Comparison of ENCODE assay signal across 10 cellular contexts in genomic region chr1:81681570-81681969, GRCh38.
DNase-seq lines count a peak whose midpoint lies in the region; ATAC-seq, FAIRE-seq and TF ChIP-seq lines count a peak whose summit lies in the region.
"Had no signal": no experiment of that assay in that cellular context is flagged by ENCODE, and none has a peak within 500 bp of the region (broad histone marks: within the 10 kb centered on the region; RNA-seq: fewer than 3 reads in every experiment).

No MANE protein-coding gene starts in this region.

- H3K4me1 ChIP-seq in gastrocnemius medialis (peaks cover 0 to 7% of the 10 kb centered on the region in 2 donors), small intestine (ENCODE audit: control insufficient read depth in 2 of 2, insufficient read depth in 1 of 2, low read depth in 1 of 2, low read length in 1 of 2) (peaks cover 4% of the 10 kb centered on the region in 2 donors)

- 5 to 17% (median 9%) methylated on average over 3 of the region's 3 CpGs for WGBS in small intestine, 3 donors

- in situ Hi-C loops in gastrocnemius medialis (cut with MboI; ENCODE audit: low sequenced_read_pairs in 4 of 4) = no loop called here

- H3K27me3 Mint-ChIP-seq in progenitor cell of endocrine pancreas = no peaks in the 10 kb centered on the region
- H3K27me3 Mint-ChIP-seq: activated naive CD4-positive, alpha-beta T cell treated with anti-CD3 and anti-CD28 coated beads, Interleukin-2, amount 10 ng/mL, durations not matched to agents 7 days and 5 days had no signal

- intact Hi-C loops in gastrocnemius medialis (cut with DNase I; ENCODE audit: low total_unique reads) = no loop called here

- H3K9me3 Mint-ChIP-seq in progenitor cell of endocrine pancreas (ENCODE audit: low read depth) = peaks cover 28% of the 10 kb centered on the region

- TF ChIP-seq POLR2A in gastrocnemius medialis (IDR thresholded peaks at IDR 0.05) = no peak

- ATAC-seq in GM21360 (IDR thresholded peaks at IDR 0.05; ENCODE audit: unreplicated experiment) (peak; percentile 51), HG02970 (IDR thresholded peaks at IDR 0.05; ENCODE audit: low FRiP score, unreplicated experiment) (no peak), gastrocnemius medialis (no peak)

- peak overlapping the region; percentile 5 for H3K27ac Mint-ChIP-seq in progenitor cell of endocrine pancreas
- H3K27ac Mint-ChIP-seq: activated naive CD4-positive, alpha-beta T cell treated with anti-CD3 and anti-CD28 coated beads, Interleukin-2, amount 10 ng/mL, durations not matched to agents 7 days and 5 days had no signal

- no peak for FAIRE-seq in small intestine (lab: Jason Lieb, UNC)

- H3K9me3 ChIP-seq in gastrocnemius medialis (no peaks in the 10 kb centered on the region), small intestine (ENCODE audit: control insufficient read depth, low read depth) (no peaks in the 10 kb centered on the region)
- H3K9me3 ChIP-seq: testis had no signal

- peak overlapping the region; percentile 57 for H3K27ac ChIP-seq in epithelial cell of prostate
- H3K27ac ChIP-seq in gastrocnemius medialis = no peak overlapping the region
- H3K27ac ChIP-seq in small intestine (ENCODE audit: low read depth in 1 of 2, low read length in 1 of 2) = no peak overlapping the region
- H3K27ac ChIP-seq: testis had no signal

- H3K36me3 ChIP-seq in gastrocnemius medialis (no peaks in the 10 kb centered on the region), small intestine (ENCODE audit: control insufficient read depth in 2 of 2, insufficient read depth in 2 of 2, low read length in 2 of 2) (no peaks in the 10 kb centered on the region)

- H3K4me1 Mint-ChIP-seq in progenitor cell of endocrine pancreas (ENCODE audit: low read depth) = peaks cover 31% of the 10 kb centered on the region
- H3K4me1 Mint-ChIP-seq: activated naive CD4-positive, alpha-beta T cell treated with anti-CD3 and anti-CD28 coated beads, Interleukin-2, amount 10 ng/mL, durations not matched to agents 7 days and 5 days had no signal

- H3K4me3 ChIP-seq in gastrocnemius medialis (peak overlapping the region in 1 of 4 donors; percentile 4), small intestine (ENCODE audit: low read depth in 1 of 2, low read length in 2 of 2) (no peak overlapping the region)
- H3K4me3 ChIP-seq: testis had no signal

- TF ChIP-seq CTCF in progenitor cell of endocrine pancreas (IDR thresholded peaks at IDR 0.05; ENCODE audit: unreplicated experiment) (no peak), gastrocnemius medialis (IDR thresholded peaks at IDR 0.05 in 4 of 5, conservative IDR thresholded peaks at IDR 0.05 in 1 of 5) (no peak)

- no peak overlapping the region for H3K4me3 Mint-ChIP-seq in progenitor cell of endocrine pancreas (ENCODE audit: low read depth)
- H3K4me3 Mint-ChIP-seq: activated naive CD4-positive, alpha-beta T cell treated with anti-CD3 and anti-CD28 coated beads, Interleukin-2, amount 10 ng/mL, durations not matched to agents 7 days and 5 days had no signal

- H3K27me3 ChIP-seq in gastrocnemius medialis (no peaks in the 10 kb centered on the region), small intestine (ENCODE audit: control insufficient read depth in 2 of 2, insufficient read depth in 2 of 2, low read length in 2 of 2) (no peaks in the 10 kb centered on the region)
- H3K27me3 ChIP-seq: testis had no signal

- peaks cover 6% of the 10 kb centered on the region for H3K36me3 Mint-ChIP-seq in progenitor cell of endocrine pancreas (ENCODE audit: insufficient read depth)
- H3K36me3 Mint-ChIP-seq: activated naive CD4-positive, alpha-beta T cell treated with anti-CD3 and anti-CD28 coated beads, Interleukin-2, amount 10 ng/mL, durations not matched to agents 7 days and 5 days had no signal

- peak; percentile 36 for DNase-seq in NCI-H2171 treated with DMSO at 0.1 percent for 48 hours (lab: John Stamatoyannopoulos, UW)
- DNase-seq in epithelial cell of prostate (ENCODE audit: low read depth, low spot score) = peak; percentile 73
- DNase-seq in progenitor cell of endocrine pancreas (ENCODE audit: low spot score, unreplicated experiment) = no peak
- DNase-seq in gastrocnemius medialis = no peak
- DNase-seq in small intestine = no peak
- no peak for DNase-seq in medulla oblongata (ENCODE audit: extremely low spot score)
- DNase-seq: activated naive CD4-positive, alpha-beta T cell treated with anti-CD3 and anti-CD28 coated beads, Interleukin-2, amount 10 ng/mL, durations not matched to agents 7 days and 5 days; testis had no signal

Comparison
In these comparisons a context has a peak if more than half of its experiments do, and no peak if none do; other contexts are left out.
1. DNase-seq: peak in NCI-H2171 treated with DMSO at 0.1 percent for 48 hours (single experiment) and epithelial cell of prostate (single experiment); none in progenitor cell of endocrine pancreas (single experiment), gastrocnemius medialis (0 of 2), small intestine (single experiment) and medulla oblongata (single experiment).